In the genomic region with DNA sequence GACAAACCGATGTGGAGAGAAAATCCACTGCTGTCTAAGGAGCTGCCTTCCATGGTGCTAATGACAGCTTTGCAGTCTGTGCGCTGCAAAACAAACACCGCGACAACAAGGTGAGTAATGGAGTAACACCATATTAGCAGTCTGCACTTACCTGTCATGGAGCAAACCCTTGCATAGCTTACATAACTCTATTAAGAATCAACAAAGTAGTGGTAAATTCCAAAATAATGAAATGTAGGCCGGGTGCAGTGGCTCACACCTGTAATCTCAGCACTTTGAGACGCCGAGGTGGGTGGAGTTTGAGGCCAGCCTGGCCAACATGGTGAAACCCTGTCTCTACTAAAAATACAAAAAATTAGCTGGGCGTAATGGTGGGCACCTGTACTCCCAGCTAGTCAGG, we compare ENCODE assay signal across 35 cellular contexts.
"Had no signal": no experiment of that assay in that cellular context is flagged by ENCODE, and none has a peak within 500 bp of the region (broad histone marks: within the 10 kb centered on the region; RNA-seq: fewer than 3 reads in every experiment).

No MANE protein-coding gene starts in this region.

- H3K9me3 Mint-ChIP-seq: activated B cell treated with CpG ODN at 0.5 μM for 24 hours; activated CD4-positive, alpha-beta memory T cell treated with anti-CD3 and anti-CD28 coated beads, Interleukin-2, amount 10 ng/mL, durations not matched to agents 7 days and 5 days; activated CD4-positive, alpha-beta T cell treated with anti-CD3 and anti-CD28 coated beads, Interleukin-2, amount 10 ng/mL, durations not matched to agents 7 days and 5 days; activated naive CD4-positive, alpha-beta T cell treated with anti-CD3 and anti-CD28 coated beads, Interleukin-2, amount 10 ng/mL, durations not matched to agents 7 days and 5 days; activated naive CD4-positive, alpha-beta T cell treated with anti-CD3 and anti-CD28 coated beads, Interleukin-2, amount 50 U/mL, for 24 hours; activated naive CD8-positive, alpha-beta T cell treated with anti-CD3 and anti-CD28 coated beads, Interleukin-2, amount 10 ng/mL, durations not matched to agents 7 days and 5 days; activated naive CD8-positive, alpha-beta T cell treated with anti-CD3 and anti-CD28 coated beads, Interleukin-2, amount 50 U/mL, for 24 hours; activated T-cell treated with anti-CD3 and anti-CD28 coated beads, Interleukin-2, amount 50 U/mL, for 24 hours; activated T-helper 2 cell treated with anti-CD3 and anti-CD28 coated beads, Interferon-gamma antibody, Interleukin-2, Interleukin-4, amounts not matched to agents 10 μg/mL and 5 μg/mL and 100 μg/mL, durations not matched to agents 14 hours and 24 hours and 36 hours; brain; central memory CD8-positive, alpha-beta T cell; T-helper 1 cell treated with Interleukin-12 subunit alpha and Interleukin-12 subunit beta and Interleukin-4 antibody, amounts not matched to agents 30 μg/mL and 1 μg/mL, for 36 hours; T-helper 2 cell treated with Interferon-gamma antibody and Interleukin-4, amounts not matched to agents 5 μg/mL and 100 μg/mL, for 36 hours had no signal

- H3K27me3 Mint-ChIP-seq: activated B cell treated with CpG ODN at 0.5 μM for 24 hours; activated CD4-positive, alpha-beta memory T cell treated with anti-CD3 and anti-CD28 coated beads, Interleukin-2, amount 10 ng/mL, durations not matched to agents 7 days and 5 days; activated CD4-positive, alpha-beta T cell treated with anti-CD3 and anti-CD28 coated beads, Interleukin-2, amount 10 ng/mL, durations not matched to agents 7 days and 5 days; activated CD8-positive, alpha-beta memory T cell treated with anti-CD3 and anti-CD28 coated beads, Interleukin-2, amount 10 ng/mL, durations not matched to agents 7 days and 5 days; activated naive CD4-positive, alpha-beta T cell treated with anti-CD3 and anti-CD28 coated beads, Interleukin-2, amount 10 ng/mL, durations not matched to agents 7 days and 5 days; activated naive CD4-positive, alpha-beta T cell treated with anti-CD3 and anti-CD28 coated beads, Interleukin-2, amount 50 U/mL, for 24 hours; activated naive CD8-positive, alpha-beta T cell; activated naive CD8-positive, alpha-beta T cell treated with anti-CD3 and anti-CD28 coated beads, Interleukin-2, amount 10 ng/mL, durations not matched to agents 7 days and 5 days; activated naive CD8-positive, alpha-beta T cell treated with anti-CD3 and anti-CD28 coated beads, Interleukin-2, amount 50 U/mL, for 24 hours; activated T-cell treated with anti-CD3 and anti-CD28 coated beads, Interleukin-2, amount 50 U/mL, for 24 hours; brain; central memory CD8-positive, alpha-beta T cell had no signal

- H3K9me3 ChIP-seq: ascending aorta had no signal

- H3K27ac ChIP-seq: ascending aorta, cardiac muscle cell, VCaP had no signal

- ATAC-seq: activated CD8-positive, alpha-beta memory T cell treated with anti-CD3 and anti-CD28 coated beads, Interleukin-2, amount 10 ng/mL, durations not matched to agents 7 days and 5 days; activated CD8-positive, alpha-beta T cell treated with anti-CD3 and anti-CD28 coated beads, Interleukin-2, amount 10 ng/mL, durations not matched to agents 7 days and 5 days; activated naive CD8-positive, alpha-beta T cell treated with anti-CD3 and anti-CD28 coated beads, Interleukin-2, amount 50 U/mL, for 24 hours had no signal

- DNase-seq: activated B cell treated with CpG ODN at 0.5 μM for 24 hours; activated CD4-positive, alpha-beta memory T cell treated with anti-CD3 and anti-CD28 coated beads, Interleukin-2, amount 10 ng/mL, durations not matched to agents 7 days and 5 days; activated CD4-positive, alpha-beta T cell treated with anti-CD3 and anti-CD28 coated beads for 4 hours; activated CD4-positive, alpha-beta T cell treated with anti-CD3 and anti-CD28 coated beads, Interleukin-2, amount 10 ng/mL, durations not matched to agents 7 days and 5 days; activated CD4-positive, alpha-beta T cell treated with anti-CD3 and anti-CD28 coated beads, Interleukin-2, amount 50 U/mL, for 48 hours; activated CD4-positive, CD25-positive, alpha-beta regulatory T cell treated with anti-CD3 and anti-CD28 coated beads, Interleukin-2, amount 50 U/mL, for 72 hours; activated CD8-positive, alpha-beta memory T cell treated with anti-CD3 and anti-CD28 coated beads for 24 hours; activated CD8-positive, alpha-beta memory T cell treated with anti-CD3 and anti-CD28 coated beads, Interleukin-2, amount 10 ng/mL, durations not matched to agents 7 days and 5 days; activated CD8-positive, alpha-beta memory T cell treated with anti-CD3 and anti-CD28 coated beads, Interleukin-2, amount 50 U/mL, for 48 hours; activated CD8-positive, alpha-beta T cell treated with anti-CD3 and anti-CD28 coated beads, Interleukin-2, amount 10 ng/mL, durations not matched to agents 7 days and 5 days; activated effector memory CD4-positive, alpha-beta T cell treated with Interleukin-2 at 50 U/mL for 16 hours; activated gamma-delta T cell; activated naive CD4-positive, alpha-beta T cell treated with anti-CD3 and anti-CD28 coated beads, Interleukin-2, amount 10 ng/mL, durations not matched to agents 7 days and 5 days; activated naive CD4-positive, alpha-beta T cell treated with Interleukin-2 at 50 U/mL for 16 hours; activated naive CD8-positive, alpha-beta T cell treated with anti-CD3 and anti-CD28 coated beads, Interleukin-2, amount 10 ng/mL, durations not matched to agents 7 days and 5 days; activated naive CD8-positive, alpha-beta T cell treated with anti-CD3 and anti-CD28 coated beads, Interleukin-2, amount 50 U/mL, for 24 hours; activated T-cell treated with anti-CD3 and anti-CD28 coated beads, Interleukin-2, amount 50 U/mL, for 24 hours; activated T-cell treated with anti-CD3 and anti-CD28 coated beads, Interleukin-2, amount 50 U/mL, for 48 hours; amygdala; anterior cingulate cortex; caudate nucleus; cerebellar nuclear complex; T-helper 1 cell; T-helper 2 cell; T-helper 9 cell had no signal

- H3K27ac Mint-ChIP-seq: activated B cell treated with CpG ODN at 0.5 μM for 24 hours; activated CD4-positive, alpha-beta memory T cell treated with anti-CD3 and anti-CD28 coated beads, Interleukin-2, amount 10 ng/mL, durations not matched to agents 7 days and 5 days; activated CD4-positive, alpha-beta T cell treated with anti-CD3 and anti-CD28 coated beads, Interleukin-2, amount 10 ng/mL, durations not matched to agents 7 days and 5 days; activated CD8-positive, alpha-beta memory T cell treated with anti-CD3 and anti-CD28 coated beads, Interleukin-2, amount 10 ng/mL, durations not matched to agents 7 days and 5 days; activated CD8-positive, alpha-beta T cell treated with anti-CD3 and anti-CD28 coated beads, Interleukin-2, amount 10 ng/mL, durations not matched to agents 7 days and 5 days; activated naive CD4-positive, alpha-beta T cell treated with anti-CD3 and anti-CD28 coated beads, Interleukin-2, amount 10 ng/mL, durations not matched to agents 7 days and 5 days; activated naive CD4-positive, alpha-beta T cell treated with anti-CD3 and anti-CD28 coated beads, Interleukin-2, amount 50 U/mL, for 24 hours; activated naive CD8-positive, alpha-beta T cell treated with anti-CD3 and anti-CD28 coated beads, Interleukin-2, amount 50 U/mL, for 24 hours; activated T-cell treated with anti-CD3 and anti-CD28 coated beads, Interleukin-2, amount 50 U/mL, for 24 hours; activated T-helper 2 cell treated with anti-CD3 and anti-CD28 coated beads, Interferon-gamma antibody, Interleukin-2, Interleukin-4, amounts not matched to agents 10 μg/mL and 5 μg/mL and 100 μg/mL, durations not matched to agents 14 hours and 24 hours and 36 hours; brain; T-helper 1 cell treated with Interleukin-12 subunit alpha and Interleukin-12 subunit beta and Interleukin-4 antibody, amounts not matched to agents 30 μg/mL and 1 μg/mL, for 36 hours; T-helper 2 cell treated with Interferon-gamma antibody and Interleukin-4, amounts not matched to agents 5 μg/mL and 100 μg/mL, for 36 hours had no signal

- H3K27me3 ChIP-seq: ascending aorta, cardiac muscle cell had no signal

- H3K4me3 Mint-ChIP-seq: activated B cell treated with CpG ODN at 0.5 μM for 24 hours; activated CD4-positive, alpha-beta memory T cell treated with anti-CD3 and anti-CD28 coated beads, Interleukin-2, amount 10 ng/mL, durations not matched to agents 7 days and 5 days; activated CD4-positive, alpha-beta T cell treated with anti-CD3 and anti-CD28 coated beads, Interleukin-2, amount 10 ng/mL, durations not matched to agents 7 days and 5 days; activated CD8-positive, alpha-beta memory T cell treated with anti-CD3 and anti-CD28 coated beads, Interleukin-2, amount 10 ng/mL, durations not matched to agents 7 days and 5 days; activated CD8-positive, alpha-beta T cell treated with anti-CD3 and anti-CD28 coated beads, Interleukin-2, amount 10 ng/mL, durations not matched to agents 7 days and 5 days; activated naive CD4-positive, alpha-beta T cell treated with anti-CD3 and anti-CD28 coated beads, Interleukin-2, amount 10 ng/mL, durations not matched to agents 7 days and 5 days; activated naive CD4-positive, alpha-beta T cell treated with anti-CD3 and anti-CD28 coated beads, Interleukin-2, amount 50 U/mL, for 24 hours; activated naive CD8-positive, alpha-beta T cell; activated naive CD8-positive, alpha-beta T cell treated with anti-CD3 and anti-CD28 coated beads, Interleukin-2, amount 10 ng/mL, durations not matched to agents 7 days and 5 days; activated naive CD8-positive, alpha-beta T cell treated with anti-CD3 and anti-CD28 coated beads, Interleukin-2, amount 50 U/mL, for 24 hours; activated T-cell treated with anti-CD3 and anti-CD28 coated beads, Interleukin-2, amount 50 U/mL, for 24 hours; brain; central memory CD8-positive, alpha-beta T cell; T-helper 1 cell treated with Interleukin-12 subunit alpha and Interleukin-12 subunit beta and Interleukin-4 antibody, amounts not matched to agents 30 μg/mL and 1 μg/mL, for 36 hours; T-helper 2 cell treated with Interferon-gamma antibody and Interleukin-4, amounts not matched to agents 5 μg/mL and 100 μg/mL, for 36 hours had no signal

- H3K4me3 ChIP-seq: ascending aorta, cardiac muscle cell had no signal

- H3K4me1 ChIP-seq: ascending aorta had no signal

- H3K4me1 Mint-ChIP-seq: activated B cell treated with CpG ODN at 0.5 μM for 24 hours, brain had no signal
